In the genomic region with DNA sequence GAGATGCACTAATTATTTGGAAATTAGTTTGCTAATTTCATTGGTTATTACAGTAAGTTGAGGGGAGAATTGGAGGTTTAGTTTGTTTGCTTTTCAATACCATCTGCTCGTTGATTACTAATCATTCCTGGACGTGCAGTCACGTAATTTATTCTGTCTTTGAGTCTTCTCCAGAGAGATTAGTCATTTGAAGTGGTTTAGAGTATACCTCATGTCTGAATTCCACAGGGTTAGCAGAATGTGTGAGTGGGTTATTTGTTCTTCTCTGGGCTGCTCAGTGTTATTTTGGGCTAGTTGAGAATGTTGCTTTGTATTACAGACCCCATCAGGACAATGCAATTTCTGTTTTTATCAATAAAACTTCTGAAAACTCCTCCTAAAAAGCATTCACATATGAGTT, we compare ENCODE assay signal across 17 cellular contexts.
DNase-seq lines count a peak whose midpoint lies in the region; ATAC-seq and TF ChIP-seq lines count a peak whose summit lies in the region.
"Had no signal": no experiment of that assay in that cellular context is flagged by ENCODE, and none has a peak within 500 bp of the region (broad histone marks: within the 10 kb centered on the region; RNA-seq: fewer than 3 reads in every experiment).

No MANE protein-coding gene starts in this region.

- H3K9me3 Mint-ChIP-seq in WTC11: peaks cover 18% of the 10 kb centered on the region

- peak overlapping the region; percentile 13; the same call in 1 of the 2 replicates for H3K27ac Mint-ChIP-seq in WTC11

- no peaks in the 10 kb centered on the region for H3K36me3 ChIP-seq in HEK293 (ENCODE audit: control insufficient read depth in 2 of 2, insufficient read depth in 1 of 2, low read length in 2 of 2)
- no peaks in the 10 kb centered on the region for H3K36me3 ChIP-seq in kidney epithelial cell (ENCODE audit: control insufficient read depth, insufficient read depth, low read length)
- H3K36me3 ChIP-seq in uterus: no peaks in the 10 kb centered on the region
- H3K36me3 ChIP-seq: HAP-1, SJCRH30 had no signal

- DNase-seq in WTC11 (ENCODE audit: low spot score) (no peak), kidney epithelial cell (ENCODE audit: low read depth) (peak; percentile 47), renal cortical epithelial cell (ENCODE audit: low read depth) (peak; percentile 1), EL (no peak), uterus (no peak), SKM-1 treated with dmso at 0.1 percent for 144 hours (lab: John Stamatoyannopoulos, UW; ENCODE audit: unreplicated experiment) (no peak)
- DNase-seq: AML-193; Caco-2; NCI-H1417 treated with DMSO at 0.1 percent for 48 hours; NCI-H2081 treated with DMSO at 0.1 percent for 48 hours; NCI-H524; NK-92 treated with Interleukin-12 subunit alpha and Interleukin-12 subunit beta, amount 100 ng/mL, for 24 hours; OCI-M1; SJCRH30 had no signal

- TF ChIP-seq POLR2A in uterus (IDR thresholded peaks at IDR 0.05): no peak

- peaks cover 8% of the 10 kb centered on the region for H3K36me3 Mint-ChIP-seq in WTC11

- peaks cover 22% of the 10 kb centered on the region for H3K4me1 Mint-ChIP-seq in WTC11

- H3K27me3 ChIP-seq in kidney epithelial cell (ENCODE audit: control insufficient read depth, insufficient read depth, low read length) (no peaks in the 10 kb centered on the region), uterus (no peaks in the 10 kb centered on the region)
- H3K27me3 ChIP-seq: SJCRH30 had no signal

- CTCF ChIA-PET in HEK293 (lab: Yijun Ruan, JAX): no interaction called here
- CTCF ChIA-PET in WTC11 (lab: Charles Lee): no interaction called here

- H3K4me3 Mint-ChIP-seq in WTC11: no peak overlapping the region

- H3K27ac ChIP-seq in HEK293 (ENCODE audit: extremely low read depth, low read depth, low read length): no peak overlapping the region
- H3K27ac ChIP-seq in uterus: no peak overlapping the region
- H3K27ac ChIP-seq: SJCRH30 had no signal

- H3K9me3 ChIP-seq in HEK293 (ENCODE audit: control insufficient read depth, insufficient read depth, low read depth, low read length) (no peaks in the 10 kb centered on the region), uterus (no peaks in the 10 kb centered on the region)
- H3K9me3 ChIP-seq: Caco-2, HAP-1, SJCRH30 had no signal

- H3K4me3 ChIP-seq in HEK293 (ENCODE audit: low read depth, low read length) (no peak overlapping the region), kidney epithelial cell (ENCODE audit: low read depth, low read length) (no peak overlapping the region), uterus (no peak overlapping the region)
- H3K4me3 ChIP-seq: HAP-1, SJCRH30 had no signal

- TF ChIP-seq CTCF in HEK293 (tag by site-specific recombination; IDR thresholded peaks at IDR 0.05) (no peak), WTC11 (IDR thresholded peaks at IDR 0.05) (no peak), kidney epithelial cell (IDR thresholded peaks at IDR 0.05; ENCODE audit: insufficient read depth, low read length, poor library complexity, severe bottlenecking) (no peak), uterus (IDR thresholded peaks at IDR 0.05) (no peak)

- H3K27me3 Mint-ChIP-seq in WTC11 (ENCODE audit: low read depth): no peaks in the 10 kb centered on the region

- intact Hi-C loops in uterus (cut with DNase I; ENCODE audit: low total_unique reads): no loop called here

- ATAC-seq in WTC11: no peak
- ATAC-seq in GM18498 (IDR thresholded peaks at IDR 0.05; ENCODE audit: unreplicated experiment): no peak

- POLR2A ChIA-PET in HEK293 (lab: Yijun Ruan, JAX) (no interaction called here), WTC11 (lab: Charles Lee) (no interaction called here)

- no peaks in the 10 kb centered on the region for H3K4me1 ChIP-seq in HEK293 (ENCODE audit: control insufficient read depth, insufficient read depth, low read length)
- no peaks in the 10 kb centered on the region for H3K4me1 ChIP-seq in uterus
- H3K4me1 ChIP-seq: Caco-2, HAP-1 had no signal

TF ChIP-seq in HEK293, 187 proteins besides CTCF, POLR2A, EP300 and RAD21:
- TF ChIP-seq PRDM1 (tag by site-specific recombination; IDR thresholded peaks at IDR 0.05): no peak
- peak; percentile 50; the same call in 1 of the 2 replicates for TF ChIP-seq ZNF157 (tag by site-specific recombination; IDR thresholded peaks at IDR 0.05)
- no peak for TF ChIP-seq ZNF239 (tag by site-specific recombination; IDR thresholded peaks at IDR 0.05)
- no peak for TF ChIP-seq ZNF175 (tag by site-specific recombination; IDR thresholded peaks at IDR 0.05)
- no peak for TF ChIP-seq ZNF223 (tag by site-specific recombination; IDR thresholded peaks at IDR 0.05)
- TF ChIP-seq ZFP41 (tag by site-specific recombination; IDR thresholded peaks at IDR 0.05; ENCODE audit: borderline replicate concordance): no peak
- TF ChIP-seq, protein P1, sequence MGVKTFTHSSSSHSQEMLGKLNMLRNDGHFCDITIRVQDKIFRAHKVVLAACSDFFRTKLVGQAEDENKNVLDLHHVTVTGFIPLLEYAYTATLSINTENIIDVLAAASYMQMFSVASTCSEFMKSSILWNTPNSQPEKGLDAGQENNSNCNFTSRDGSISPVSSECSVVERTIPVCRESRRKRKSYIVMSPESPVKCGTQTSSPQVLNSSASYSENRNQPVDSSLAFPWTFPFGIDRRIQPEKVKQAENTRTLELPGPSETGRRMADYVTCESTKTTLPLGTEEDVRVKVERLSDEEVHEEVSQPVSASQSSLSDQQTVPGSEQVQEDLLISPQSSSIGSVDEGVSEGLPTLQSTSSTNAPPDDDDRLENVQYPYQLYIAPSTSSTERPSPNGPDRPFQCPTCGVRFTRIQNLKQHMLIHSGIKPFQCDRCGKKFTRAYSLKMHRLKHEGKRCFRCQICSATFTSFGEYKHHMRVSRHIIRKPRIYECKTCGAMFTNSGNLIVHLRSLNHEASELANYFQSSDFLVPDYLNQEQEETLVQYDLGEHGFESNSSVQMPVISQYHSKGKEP (tag by site-specific recombination; IDR thresholded peaks at IDR 0.05): no peak
- TF ChIP-seq ZNF747 (tag by site-specific recombination; IDR thresholded peaks at IDR 0.05): no peak

TF ChIP-seq in WTC11, 78 proteins besides CTCF, POLR2A, EP300 and RAD21:
- TF ChIP-seq ZNF396 (CRISPR knock-in tag; IDR thresholded peaks at IDR 0.05; ENCODE audit: borderline replicate concordance) (no peak), ZBTB21 (CRISPR knock-in tag; IDR thresholded peaks at IDR 0.05; ENCODE audit: borderline replicate concordance) (no peak), ZNF423 (CRISPR knock-in tag; IDR thresholded peaks at IDR 0.05) (no peak), GTF2I (CRISPR knock-in tag; conservative IDR thresholded peaks at IDR 0.05) (no peak), HMGA2 (CRISPR knock-in tag; IDR thresholded peaks at IDR 0.05) (no peak), CREM (CRISPR knock-in tag; IDR thresholded peaks at IDR 0.05) (no peak), JUN (CRISPR knock-in tag; IDR thresholded peaks at IDR 0.05) (no peak)
- TF ChIP-seq, protein P2, sequence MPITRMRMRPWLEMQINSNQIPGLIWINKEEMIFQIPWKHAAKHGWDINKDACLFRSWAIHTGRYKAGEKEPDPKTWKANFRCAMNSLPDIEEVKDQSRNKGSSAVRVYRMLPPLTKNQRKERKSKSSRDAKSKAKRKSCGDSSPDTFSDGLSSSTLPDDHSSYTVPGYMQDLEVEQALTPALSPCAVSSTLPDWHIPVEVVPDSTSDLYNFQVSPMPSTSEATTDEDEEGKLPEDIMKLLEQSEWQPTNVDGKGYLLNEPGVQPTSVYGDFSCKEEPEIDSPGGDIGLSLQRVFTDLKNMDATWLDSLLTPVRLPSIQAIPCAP (CRISPR knock-in tag; IDR thresholded peaks at IDR 0.05): no peak
TF ChIP-seq in WTC11: peak in this region for 0.

Comparison
In these comparisons a context has a peak if more than half of its experiments do, and no peak if none do; other contexts are left out.
1. DNase-seq: peak in kidney epithelial cell (single experiment) and renal cortical epithelial cell (single experiment); none in WTC11 (single experiment), EL (single experiment), uterus (0 of 2) and SKM-1 treated with dmso at 0.1 percent for 144 hours (single experiment).